ENCODE assay signal across 31 cellular contexts in the genomic region with DNA sequence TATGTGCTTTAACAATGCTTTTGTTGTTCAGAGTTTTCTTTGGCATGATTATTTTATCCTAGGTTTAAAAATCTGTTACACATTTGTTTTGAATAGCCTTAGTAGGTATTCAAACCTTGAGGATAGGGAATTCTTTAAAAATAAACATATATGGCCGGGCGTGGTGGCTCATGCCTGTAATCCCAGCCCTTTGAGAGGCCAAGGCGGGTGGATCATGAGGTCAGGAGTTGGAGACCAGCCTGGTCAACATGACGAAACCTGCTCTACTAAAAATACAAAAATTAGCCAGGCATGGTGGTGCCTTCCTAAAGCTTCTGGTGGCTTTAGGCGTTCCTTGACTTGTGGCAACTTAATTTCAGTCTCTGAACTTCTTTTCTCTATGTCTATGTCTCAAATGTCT.
"Had no signal": no experiment of that assay in that cellular context is flagged by ENCODE, and none has a peak within 500 bp of the region (broad histone marks: within the 10 kb centered on the region; RNA-seq: fewer than 3 reads in every experiment).

No MANE protein-coding gene starts in this region.

- H3K27ac ChIP-seq: ascending aorta, cardiac muscle cell, VCaP had no signal

- H3K27me3 ChIP-seq: ascending aorta, cardiac muscle cell had no signal

- DNase-seq: activated B cell treated with CpG ODN at 0.5 μM for 24 hours; activated CD4-positive, alpha-beta memory T cell treated with anti-CD3 and anti-CD28 coated beads for 36 hours; activated CD4-positive, alpha-beta T cell treated with anti-CD3 and anti-CD28 coated beads for 4 hours; activated CD4-positive, alpha-beta T cell treated with anti-CD3 and anti-CD28 coated beads, Interleukin-2, amount 10 ng/mL, durations not matched to agents 24 days and 14 days; activated CD4-positive, alpha-beta T cell treated with anti-CD3 and anti-CD28 coated beads, Interleukin-2, amount 50 U/mL, for 1 hour; activated CD4-positive, alpha-beta T cell treated with anti-CD3 and anti-CD28 coated beads, Interleukin-2, amount 50 U/mL, for 4 hours; activated CD4-positive, CD25-positive, alpha-beta regulatory T cell treated with anti-CD3 and anti-CD28 coated beads, Interleukin-2, amount 50 U/mL, for 72 hours; activated CD8-positive, alpha-beta memory T cell treated with anti-CD3 and anti-CD28 coated beads, Interleukin-2, amount 50 U/mL, for 4 hours; activated CD8-positive, alpha-beta T cell treated with anti-CD3 and anti-CD28 coated beads for 36 hours; activated effector memory CD4-positive, alpha-beta T cell treated with anti-CD3 and anti-CD28 coated beads, Interleukin-2, amount 50 U/mL, for 16 hours; activated gamma-delta T cell treated with Interleukin-2 at 50 U/mL for 16 hours; activated naive CD4-positive, alpha-beta T cell; activated naive CD4-positive, alpha-beta T cell treated with anti-CD3 and anti-CD28 coated beads for 36 hours; activated naive CD4-positive, alpha-beta T cell treated with anti-CD3 and anti-CD28 coated beads, Interleukin-2, amount 50 U/mL, for 16 hours; activated naive CD8-positive, alpha-beta T cell treated with anti-CD3 and anti-CD28 coated beads, Interleukin-2, amount 10 ng/mL, durations not matched to agents 7 days and 5 days; activated naive CD8-positive, alpha-beta T cell treated with anti-CD3 and anti-CD28 coated beads, Interleukin-2, amount 50 U/mL, for 24 hours; activated T-cell treated with anti-CD3 and anti-CD28 coated beads for 4 hours; activated T-cell treated with anti-CD3 and anti-CD28 coated beads, Interleukin-2, amount 50 U/mL, for 1 hour; activated T-cell treated with anti-CD3 and anti-CD28 coated beads, Interleukin-2, amount 50 U/mL, for 4 hours; activated T-cell treated with anti-CD3 and anti-CD28 coated beads, Interleukin-2, amount 50 U/mL, for 72 hours; amygdala; anterior cingulate cortex; caudate nucleus; cerebellar nuclear complex; T-helper 1 cell; T-helper 2 cell; T-helper 9 cell had no signal

- H3K4me3 ChIP-seq: ascending aorta, cardiac muscle cell had no signal

- H3K4me1 ChIP-seq: ascending aorta had no signal

- ATAC-seq: activated CD8-positive, alpha-beta T cell treated with anti-CD3 and anti-CD28 coated beads for 36 hours; activated naive CD8-positive, alpha-beta T cell treated with anti-CD3 and anti-CD28 coated beads, Interleukin-2, amount 50 U/mL, for 24 hours; activated T-cell treated with anti-CD3 and anti-CD28 coated beads, Interleukin-2, amount 50 U/mL, for 4 hours; activated T-cell treated with anti-CD3 and anti-CD28 coated beads, Interleukin-2, amount 50 U/mL, for 72 hours; activated T-helper 17 cell treated with anti-CD3 and anti-CD28 coated beads, Interleukin-2, amount 50 U/mL, for 72 hours had no signal

- H3K9me3 ChIP-seq: ascending aorta had no signal

- H3K36me3 ChIP-seq: ascending aorta, cardiac muscle cell had no signal
